ENCODE assay signal across 23 cellular contexts in genomic region chr1:232317336-232317735, GRCh38.
"Had no signal": no experiment of that assay in that cellular context is flagged by ENCODE, and none has a peak within 500 bp of the region (broad histone marks: within the 10 kb centered on the region; RNA-seq: fewer than 3 reads in every experiment).

No MANE protein-coding gene starts in this region.

- H3K4me1 Mint-ChIP-seq: activated naive CD4-positive, alpha-beta T cell treated with anti-CD3 and anti-CD28 coated beads, Interleukin-2, amount 10 ng/mL, durations not matched to agents 7 days and 5 days; activated naive CD8-positive, alpha-beta T cell treated with anti-CD3 and anti-CD28 coated beads for 36 hours had no signal

- H3K36me3 Mint-ChIP-seq: activated naive CD4-positive, alpha-beta T cell treated with anti-CD3 and anti-CD28 coated beads, Interleukin-2, amount 10 ng/mL, durations not matched to agents 7 days and 5 days; activated naive CD8-positive, alpha-beta T cell treated with anti-CD3 and anti-CD28 coated beads for 36 hours had no signal

- ATAC-seq: activated CD4-positive, CD25-positive, alpha-beta regulatory T cell treated with anti-CD3 and anti-CD28 coated beads, Interleukin-2, amount 50 U/mL, for 24 hours; activated CD8-positive, alpha-beta T cell treated with anti-CD3 and anti-CD28 coated beads for 36 hours; activated T-cell treated with anti-CD3 and anti-CD28 coated beads, Interleukin-2, amount 50 U/mL, for 72 hours; Panc1; SK-N-SH treated with all-trans-retinoic acid at 6 μM for 48 hours had no signal

- H3K4me3 ChIP-seq: SJSA1 had no signal

- H3K27ac Mint-ChIP-seq: activated CD8-positive, alpha-beta T cell treated with anti-CD3 and anti-CD28 coated beads for 36 hours; activated naive CD4-positive, alpha-beta T cell treated with anti-CD3 and anti-CD28 coated beads, Interleukin-2, amount 10 ng/mL, durations not matched to agents 7 days and 5 days; activated naive CD8-positive, alpha-beta T cell treated with anti-CD3 and anti-CD28 coated beads for 36 hours; activated T-cell treated with anti-CD3 and anti-CD28 coated beads, Interleukin-2, amount 50 U/mL, for 72 hours; activated T-helper 2 cell treated with anti-CD3 and anti-CD28 coated beads, Interferon-gamma antibody, Interleukin-2, Interleukin-4, amounts not matched to agents 10 μg/mL and 5 μg/mL and 100 μg/mL, durations not matched to agents 14 hours and 24 hours and 36 hours; T-helper 1 cell treated with Interleukin-12 subunit alpha and Interleukin-12 subunit beta and Interleukin-4 antibody, amounts not matched to agents 30 μg/mL and 1 μg/mL, for 36 hours had no signal

- H3K27me3 Mint-ChIP-seq: activated CD8-positive, alpha-beta T cell treated with anti-CD3 and anti-CD28 coated beads for 36 hours; activated naive CD8-positive, alpha-beta T cell treated with anti-CD3 and anti-CD28 coated beads for 36 hours had no signal

- H3K27ac ChIP-seq: SJSA1 had no signal

- H3K4me3 Mint-ChIP-seq: activated CD8-positive, alpha-beta T cell treated with anti-CD3 and anti-CD28 coated beads for 36 hours; activated naive CD4-positive, alpha-beta T cell treated with anti-CD3 and anti-CD28 coated beads, Interleukin-2, amount 10 ng/mL, durations not matched to agents 7 days and 5 days; activated naive CD8-positive, alpha-beta T cell treated with anti-CD3 and anti-CD28 coated beads for 36 hours; activated T-cell treated with anti-CD3 and anti-CD28 coated beads, Interleukin-2, amount 50 U/mL, for 72 hours; T-helper 1 cell treated with Interleukin-12 subunit alpha and Interleukin-12 subunit beta and Interleukin-4 antibody, amounts not matched to agents 30 μg/mL and 1 μg/mL, for 36 hours had no signal

- H3K27me3 ChIP-seq: SJSA1 had no signal

- H3K36me3 ChIP-seq: SJSA1 had no signal

- H3K9me3 Mint-ChIP-seq: activated T-helper 2 cell treated with anti-CD3 and anti-CD28 coated beads, Interferon-gamma antibody, Interleukin-2, Interleukin-4, amounts not matched to agents 10 μg/mL and 5 μg/mL and 100 μg/mL, durations not matched to agents 14 hours and 24 hours and 36 hours had no signal

- DNase-seq: activated CD4-positive, alpha-beta T cell treated with anti-CD3 and anti-CD28 coated beads for 4 hours; activated CD8-positive, alpha-beta memory T cell treated with anti-CD3 and anti-CD28 coated beads, Interleukin-2, amount 50 U/mL, for 4 hours; activated CD8-positive, alpha-beta T cell treated with anti-CD3 and anti-CD28 coated beads for 36 hours; activated gamma-delta T cell treated with Interleukin-2 at 50 U/mL for 16 hours; activated naive CD4-positive, alpha-beta T cell treated with anti-CD3 and anti-CD28 coated beads, Interleukin-2, amount 10 ng/mL, durations not matched to agents 7 days and 5 days; activated naive CD8-positive, alpha-beta T cell treated with anti-CD3 and anti-CD28 coated beads for 36 hours; activated T-cell treated with anti-CD3 and anti-CD28 coated beads, Interleukin-2, amount 50 U/mL, for 72 hours; KG1; NCI-H1092; NCI-H1417; NCI-H1930; NCI-H510A treated with DMSO at 0.1 percent for 48 hours; NCI-H69; NK-92 treated with Interleukin-12 subunit alpha and Interleukin-12 subunit beta, amount 100 ng/mL, for 24 hours; OCI-M1; SHP77; SW 1271 had no signal
